In the genomic region with DNA sequence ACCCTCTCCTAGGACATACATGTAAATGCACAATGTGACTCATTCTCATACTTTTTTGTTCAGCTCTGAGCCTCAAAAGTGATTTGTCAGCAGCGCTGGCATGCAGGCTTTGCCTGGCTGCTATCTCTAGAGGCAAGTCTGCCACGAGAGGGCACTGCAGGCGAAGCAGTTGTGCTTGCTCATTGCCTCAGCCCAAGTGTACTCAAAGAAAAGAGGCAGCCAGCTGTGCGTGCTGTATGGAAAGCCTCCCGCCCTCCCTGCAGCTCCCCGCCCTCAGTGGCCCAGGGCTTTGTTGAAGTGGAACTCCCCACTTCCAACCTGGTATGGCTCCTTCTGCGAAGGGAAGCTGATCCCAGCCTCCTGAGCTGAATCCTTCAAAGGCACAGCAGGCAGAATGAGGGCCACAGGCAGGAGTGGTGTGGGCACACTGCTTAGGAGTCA, we compare ENCODE assay signal across 8 cellular contexts. TPM values are rescaled to one million over a fixed set of nuclear protein-coding genes. Genes with fewer than 3 reads are reported as not detected.
DNase-seq lines count a peak whose midpoint lies in the region; ATAC-seq, FAIRE-seq and TF ChIP-seq lines count a peak whose summit lies in the region.

No MANE protein-coding gene starts in this region.

- H3K4me3 Mint-ChIP-seq in dendritic cell treated with granulocyte-macrophage colony-stimulating factor and Interleukin-4, amounts not matched to agents 40 ng/mL and 50 ng/mL, for 4 days, result no peak overlapping the region

- no peak overlapping the region for H3K4me3 ChIP-seq in right lobe of liver

- no peak for TF ChIP-seq POLR2A in right lobe of liver (IDR thresholded peaks at IDR 0.05)

- ATAC-seq in HG03354 (IDR thresholded peaks at IDR 0.05; ENCODE audit: poor library complexity, severe bottlenecking, unreplicated experiment), result peak; percentile 78
- peak; percentile 93 to 99 (median 96) for ATAC-seq in right lobe of liver
- no peak for ATAC-seq in GM18861 (IDR thresholded peaks at IDR 0.05; ENCODE audit: unreplicated experiment)

- peak; percentile 96 for DNase-seq in NCI-H510A treated with DMSO at 0.1 percent for 48 hours (lab: John Stamatoyannopoulos, UW)
- peak; percentile 77 for DNase-seq in activated CD4-positive, alpha-beta T cell treated with anti-CD3 and anti-CD28 coated beads, Interleukin-2, amount 50 U/mL, for 1 hour
- peak; percentile 83 to 86 (median 85) for DNase-seq in right lobe of liver
- DNase-seq in stimulated activated CD4-positive, alpha-beta T cell treated with anti-CD3 and anti-CD28 coated beads, Interleukin-4, amount 100 ng/mL, for 24 hours, result peak; percentile 86

- H3K36me3 ChIP-seq in right lobe of liver, result peaks cover 0 to 29% (median 15%) of the 10 kb centered on the region in 4 donors

- peak overlapping the region; percentile 62 for H3K27ac Mint-ChIP-seq in dendritic cell treated with granulocyte-macrophage colony-stimulating factor and Interleukin-4, amounts not matched to agents 40 ng/mL and 50 ng/mL, for 4 days

- no peaks in the 10 kb centered on the region for H3K27me3 ChIP-seq in right lobe of liver

- H3K27ac ChIP-seq in right lobe of liver, result no peak overlapping the region

- peak; percentile 75 for FAIRE-seq in G401.6 (lab: Jason Lieb, UNC)

- WGBS in right lobe of liver (ENCODE audit: insufficient coverage, low coverage, low lambda C conversion rate, missing lambda C conversion rate), result 31% methylated on average over 4 of the region's 7 CpGs

- H3K4me1 ChIP-seq in right lobe of liver, result no peaks in the 10 kb centered on the region

- no peaks in the 10 kb centered on the region for H3K9me3 Mint-ChIP-seq in dendritic cell treated with granulocyte-macrophage colony-stimulating factor and Interleukin-4, amounts not matched to agents 40 ng/mL and 50 ng/mL, for 4 days

- H3K4me1 Mint-ChIP-seq in dendritic cell treated with granulocyte-macrophage colony-stimulating factor and Interleukin-4, amounts not matched to agents 40 ng/mL and 50 ng/mL, for 4 days (ENCODE audit: low read depth), result peaks cover 13% of the 10 kb centered on the region

- peak; percentile 75 to 93 (median 85) for TF ChIP-seq CTCF in right lobe of liver (IDR thresholded peaks at IDR 0.05)

- H3K27me3 Mint-ChIP-seq in dendritic cell treated with granulocyte-macrophage colony-stimulating factor and Interleukin-4, amounts not matched to agents 40 ng/mL and 50 ng/mL, for 4 days, result no peaks in the 10 kb centered on the region

- intact Hi-C loops in dendritic cell treated with granulocyte-macrophage colony-stimulating factor and Interleukin-4, amounts not matched to agents 40 ng/mL and 50 ng/mL, for 4 days (cut with micrococcal nuclease), result loop anchor here (1.0 kb wide), 3 partner anchors 70 to 192 kb away; no protein-coding TSS in a partner anchor
- intact Hi-C loops in right lobe of liver (cut with DNase I), result no loop called here

- peaks cover 94% of the 10 kb centered on the region for H3K36me3 Mint-ChIP-seq in dendritic cell treated with granulocyte-macrophage colony-stimulating factor and Interleukin-4, amounts not matched to agents 40 ng/mL and 50 ng/mL, for 4 days (ENCODE audit: low read depth)

- H3K9me3 ChIP-seq in right lobe of liver, result no peaks in the 10 kb centered on the region

RNA-seq across cellular contexts. Expression of a gene that starts 16.3 kb away (rescaled TPM):
- total RNA-seq in right lobe of liver, result 10 to 100 TPM; 17.7 to 62.5 (median 23.3) TPM

RNA-seq across cellular contexts. Expression of a gene that starts 16.5 kb away (rescaled TPM):
- 10 to 100 TPM; 16.7 to 52.0 (median 31.7) TPM for total RNA-seq in right lobe of liver

RNA-seq across cellular contexts. Expression of a gene that starts 53.8 kb away (rescaled TPM):
- total RNA-seq in right lobe of liver, result 1 to 10 TPM; 1.7 to 3.9 (median 2.0) TPM
